18 cellular contexts compared by ENCODE assay signal in the genomic region with DNA sequence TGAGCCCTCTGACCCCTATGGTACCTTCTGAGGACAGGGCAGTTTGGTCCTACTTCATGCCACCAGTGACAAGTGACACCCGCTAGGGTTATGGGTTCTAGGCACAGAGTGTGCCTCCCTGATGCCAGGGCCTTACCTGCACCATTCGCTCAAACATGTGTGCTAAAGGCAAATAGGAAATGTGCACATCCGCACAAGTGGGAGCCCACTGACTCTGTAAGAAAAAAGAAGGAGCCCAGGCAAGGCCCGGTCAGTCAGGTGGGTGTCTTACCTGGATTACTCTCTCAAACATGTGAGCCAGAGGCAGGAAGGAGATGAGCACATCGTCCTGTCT. TPM values are rescaled to one million over a fixed set of nuclear protein-coding genes. Genes with fewer than 3 reads are reported as not detected.
A peak's percentile ranks its signal among the peaks of the same experiment; 100 is the strongest.
DNase-seq lines count a peak whose midpoint lies in the region; ATAC-seq and TF ChIP-seq lines count a peak whose summit lies in the region.
"Had no signal": no experiment of that assay in that cellular context is flagged by ENCODE, and none has a peak within 500 bp of the region (broad histone marks: within the 10 kb centered on the region; RNA-seq: fewer than 3 reads in every experiment).

No MANE protein-coding gene starts in this region.

- H3K9me1 ChIP-seq in IMR-90 (ENCODE audit: insufficient read depth, low read length), result no peaks in the 10 kb centered on the region

- H3K23ac ChIP-seq in IMR-90 (ENCODE audit: low read depth, low read length), result no peak overlapping the region

- H2BK15ac ChIP-seq in IMR-90 (ENCODE audit: low read depth, low read length), result no peak overlapping the region

- H2AK9ac ChIP-seq in IMR-90 (replicated peaks; ENCODE audit: low read depth, low read length, poor library complexity), result peak overlapping the region; percentile 37

- H3K4ac ChIP-seq in IMR-90 (ENCODE audit: low read depth, low read length), result no peak overlapping the region

- no peaks in the 10 kb centered on the region for H4K20me1 ChIP-seq in IMR-90 (ENCODE audit: insufficient read depth, low read length)

- H3K9me3 ChIP-seq in CD8-positive, alpha-beta T cell (ENCODE audit: low read length), result no peaks in the 10 kb centered on the region
- H3K9me3 ChIP-seq in IMR-90 (ENCODE audit: control insufficient read depth, insufficient read depth, low read length), result no peaks in the 10 kb centered on the region
- H3K9me3 ChIP-seq in testis, result no peaks in the 10 kb centered on the region

- H4K5ac ChIP-seq in IMR-90 (ENCODE audit: low read depth, low read length), result no peak overlapping the region

- dilution Hi-C loops in IMR-90 (cut with HindIII; ENCODE audit: low sequenced_read_pairs, unreplicated experiment), result no loop called here

- CTCF ChIA-PET in CD8-positive, alpha-beta T cell (lab: Charles Lee), result interaction anchor here (1.1 kb wide), 1 partner anchor 35 kb away, joined by 3 read pairs; no protein-coding TSS in a partner anchor
- CTCF ChIA-PET in IMR-90 (lab: Yijun Ruan, JAX), result no interaction called here

- H2AFZ ChIP-seq in IMR-90 (replicated peaks; ENCODE audit: low read length, poor library complexity), result no peak overlapping the region
- H2AFZ ChIP-seq: GM23248 had no signal

- H2BK120ac ChIP-seq in IMR-90 (ENCODE audit: low read depth, low read length), result no peak overlapping the region

- no peak overlapping the region for H4K91ac ChIP-seq in IMR-90 (ENCODE audit: insufficient read depth, low read depth, low read length)

- H3K4me1 ChIP-seq in CD8-positive, alpha-beta T cell (ENCODE audit: insufficient read depth, low read length), result peaks cover 47% of the 10 kb centered on the region
- H3K4me1 ChIP-seq in IMR-90 (ENCODE audit: control insufficient read depth, insufficient read depth, low read length) (no peaks in the 10 kb centered on the region), testis (no peaks in the 10 kb centered on the region)

- no peaks in the 10 kb centered on the region for H3K27me3 ChIP-seq in CD8-positive, alpha-beta T cell (ENCODE audit: insufficient read depth, low read length)
- H3K27me3 ChIP-seq in IMR-90 (ENCODE audit: control insufficient read depth, insufficient read depth, low read length), result peaks cover 3% of the 10 kb centered on the region
- H3K27me3 ChIP-seq in testis, result no peaks in the 10 kb centered on the region

- no peaks in the 10 kb centered on the region for H3K36me3 ChIP-seq in CD8-positive, alpha-beta T cell (ENCODE audit: insufficient read depth, low read length)
- H3K36me3 ChIP-seq in IMR-90 (ENCODE audit: control insufficient read depth, insufficient read depth, low read length) (no peaks in the 10 kb centered on the region), testis (ENCODE audit: low read depth, missing control alignments) (no peaks in the 10 kb centered on the region)

- no peak for ATAC-seq in CD8-positive, alpha-beta T cell
- ATAC-seq in IMR-90 (ENCODE audit: low read depth) (no peak), GM18907 (IDR thresholded peaks at IDR 0.05; ENCODE audit: unreplicated experiment) (no peak)
- ATAC-seq in natural killer cell treated with Interleukin-12 subunit alpha and Interleukin-12 subunit beta and Interleukin-15 and Interleukin-18, amount 100 ng/mL, for 72 hours, result no peak
- ATAC-seq: sciatic nerve had no signal

- POLR2A ChIA-PET in CD8-positive, alpha-beta T cell (lab: Charles Lee), result no interaction called here
- POLR2A ChIA-PET in IMR-90 (lab: Charles Lee; ENCODE audit: unreplicated experiment), result no interaction called here

- no peaks in the 10 kb centered on the region for H3K27me3 Mint-ChIP-seq in CD8-positive, alpha-beta T cell (ENCODE audit: low read depth)
- H3K27me3 Mint-ChIP-seq in activated naive CD8-positive, alpha-beta T cell, result no peaks in the 10 kb centered on the region
- H3K27me3 Mint-ChIP-seq in natural killer cell treated with Interleukin-12 subunit alpha and Interleukin-12 subunit beta and Interleukin-15 and Interleukin-18, amount 100 ng/mL, for 72 hours, result no peaks in the 10 kb centered on the region

- peak overlapping the region; percentile 49 for H3K27ac ChIP-seq in CD8-positive, alpha-beta T cell (ENCODE audit: low read depth, low read length)
- no peak overlapping the region for H3K27ac ChIP-seq in IMR-90 (ENCODE audit: insufficient read depth, low read length)
- H3K27ac ChIP-seq in testis, result no peak overlapping the region
- H3K27ac ChIP-seq: GM23248 had no signal

- TF ChIP-seq POLR2A in IMR-90 (IDR thresholded peaks at IDR 0.05; ENCODE audit: low read depth, low read length) (no peak), testis (IDR thresholded peaks at IDR 0.05) (no peak)

- no peak overlapping the region for H3K4me2 ChIP-seq in IMR-90 (ENCODE audit: low read depth, low read length)

- no peak overlapping the region for H4K8ac ChIP-seq in IMR-90 (ENCODE audit: low read depth in 2 of 2, low read length in 2 of 2)

- no peak overlapping the region for H2AK5ac ChIP-seq in IMR-90 (ENCODE audit: low read depth, low read length)

- no TSS peak for BruUV-seq in IMR-90 (replicated peaks; lab: Mats Ljungman, UMichigan)

- no peaks in the 10 kb centered on the region for H3K9me3 Mint-ChIP-seq in CD8-positive, alpha-beta T cell
- no peaks in the 10 kb centered on the region for H3K9me3 Mint-ChIP-seq in activated naive CD8-positive, alpha-beta T cell (ENCODE audit: low read depth)
- H3K9me3 Mint-ChIP-seq in natural killer cell treated with Interleukin-12 subunit alpha and Interleukin-12 subunit beta and Interleukin-15 and Interleukin-18, amount 100 ng/mL, for 72 hours, result no peaks in the 10 kb centered on the region
- H3K9me3 Mint-ChIP-seq: immature natural killer cell had no signal

- peaks cover 33% of the 10 kb centered on the region for H3K36me3 Mint-ChIP-seq in CD8-positive, alpha-beta T cell
- H3K36me3 Mint-ChIP-seq in activated naive CD8-positive, alpha-beta T cell, result peaks cover 7% of the 10 kb centered on the region
- H3K36me3 Mint-ChIP-seq in natural killer cell treated with Interleukin-12 subunit alpha and Interleukin-12 subunit beta and Interleukin-15 and Interleukin-18, amount 100 ng/mL, for 72 hours, result no peaks in the 10 kb centered on the region
- H3K36me3 Mint-ChIP-seq: IgD-negative memory B cell, immature natural killer cell had no signal

- H3K14ac ChIP-seq in IMR-90 (replicated peaks; ENCODE audit: low read depth, low read length), result no peak overlapping the region

- H2BK20ac ChIP-seq in IMR-90 (ENCODE audit: low read depth, low read length), result no peak overlapping the region

- peak overlapping the region; percentile 70 for H3K4me3 ChIP-seq in CD8-positive, alpha-beta T cell (ENCODE audit: low read depth, low read length)
- H3K4me3 ChIP-seq in IMR-90 (ENCODE audit: insufficient read depth, low read depth, low read length), result no peak overlapping the region
- no peak overlapping the region for H3K4me3 ChIP-seq in testis
- H3K4me3 ChIP-seq: GM23248 had no signal

- H2BK5ac ChIP-seq in IMR-90 (ENCODE audit: low read depth, low read length, poor library complexity, severe bottlenecking), result no peak overlapping the region

- 53% methylated on average over 3 of the region's 5 CpGs; no CpG with 5 or more reads in 1 of the 2 experiments for WGBS in IMR-90 (ENCODE audit: extremely low coverage in 2 of 2, insufficient read length in 1 of 2), 2 experiments
- 83% methylated on average over 5 of the region's 5 CpGs for WGBS in testis, 2 donors

- DNase-seq in CD8-positive, alpha-beta T cell, result peak in 3 of 7 experiments; percentile 11 to 74 (median 24)
- DNase-seq in IMR-90 (no peak), testis (no peak), DMS153 treated with DMSO at 0.1 percent for 48 hours (lab: John Stamatoyannopoulos, UW; ENCODE audit: unreplicated experiment) (no peak)
- DNase-seq in natural killer cell treated with Interleukin-12 subunit alpha and Interleukin-12 subunit beta and Interleukin-15 and Interleukin-18, amount 100 ng/mL, for 72 hours (ENCODE audit: low spot score), result no peak
- DNase-seq: anterior cingulate cortex; GM23248; NCI-H2107; NCI-H774; stimulated activated CD4-positive, alpha-beta T cell treated with anti-CD3 and anti-CD28 coated beads, Interleukin-4, amount 100 ng/mL, for 24 hours had no signal

- H3K4me3 Mint-ChIP-seq in CD8-positive, alpha-beta T cell, result peak overlapping the region; percentile 84
- peak overlapping the region; percentile 83 for H3K4me3 Mint-ChIP-seq in activated naive CD8-positive, alpha-beta T cell
- peak overlapping the region; percentile 70 for H3K4me3 Mint-ChIP-seq in natural killer cell treated with Interleukin-12 subunit alpha and Interleukin-12 subunit beta and Interleukin-15 and Interleukin-18, amount 100 ng/mL, for 72 hours

- in situ Hi-C loops in IMR-90 (cut with MboI; ENCODE audit: low sequenced_read_pairs), result no loop called here

- no peaks in the 10 kb centered on the region for H3K79me1 ChIP-seq in IMR-90 (ENCODE audit: low read depth in 1 of 2, low read length in 2 of 2)

- H3K56ac ChIP-seq in IMR-90 (ENCODE audit: extremely low read depth, insufficient read depth, low read length), result no peak overlapping the region

- TF ChIP-seq CTCF in CD8-positive, alpha-beta T cell (IDR thresholded peaks at IDR 0.05), result no peak
- TF ChIP-seq CTCF in IMR-90 (conservative IDR thresholded peaks at IDR 0.05; ENCODE audit: low read depth, low read length), result no peak
- TF ChIP-seq CTCF in testis (IDR thresholded peaks at IDR 0.05), result no peak

- peak overlapping the region; percentile 90 for H3K27ac Mint-ChIP-seq in CD8-positive, alpha-beta T cell
- H3K27ac Mint-ChIP-seq in activated naive CD8-positive, alpha-beta T cell, result peak overlapping the region; percentile 82
- peak overlapping the region; percentile 44 to 56 for H3K27ac Mint-ChIP-seq in natural killer cell treated with Interleukin-12 subunit alpha and Interleukin-12 subunit beta and Interleukin-15 and Interleukin-18, amount 100 ng/mL, for 72 hours
- H3K27ac Mint-ChIP-seq: IgD-negative memory B cell had no signal

- H3K18ac ChIP-seq in IMR-90 (ENCODE audit: low read depth, low read length), result no peak overlapping the region

- no peak overlapping the region for H3K9ac ChIP-seq in IMR-90 (ENCODE audit: low read depth, low read length)
- H3K9ac ChIP-seq: GM23248 had no signal

- intact Hi-C loops in CD8-positive, alpha-beta T cell (cut with DNase I, micrococcal nuclease), result loop anchor here in 1 of 2 experiments (2.0 kb wide), 2 partner anchors 32 to 178 kb away; partner anchors contain the start of gene FNIP1
- intact Hi-C loops in IMR-90 (cut with micrococcal nuclease), result no loop called here
- intact Hi-C loops in testis (cut with DNase I; ENCODE audit: low total_unique reads), result no loop called here

- no peak for TF ChIP-seq RAD21 in IMR-90 (IDR thresholded peaks at IDR 0.05; ENCODE audit: low read length)

- H3K4me1 Mint-ChIP-seq in CD8-positive, alpha-beta T cell (ENCODE audit: low read depth), result peaks cover 77% of the 10 kb centered on the region
- peaks cover 73% of the 10 kb centered on the region for H3K4me1 Mint-ChIP-seq in activated naive CD8-positive, alpha-beta T cell (ENCODE audit: low read depth)
- H3K4me1 Mint-ChIP-seq in natural killer cell treated with Interleukin-12 subunit alpha and Interleukin-12 subunit beta and Interleukin-15 and Interleukin-18, amount 100 ng/mL, for 72 hours (ENCODE audit: low read depth in 2 of 2), result peaks cover 6 to 9% of the 10 kb centered on the region in 2 donors

RNA-seq across cellular contexts. Expression of gene MEIKIN, which starts 29.1 kb away (rescaled TPM):
- not detected for total RNA-seq in CD8-positive, alpha-beta T cell
- total RNA-seq in IMR-90 (2012; rRNA removed), result not detected in 2 replicates
- polyA plus RNA-seq in IMR-90 (2012; rRNA removed), result not detected in 2 replicates
- polyA plus RNA-seq in IMR-90 (2012; cell fraction: cytosol; rRNA removed), result not detected in 2 replicates
- polyA plus RNA-seq in IMR-90 (2012; cell fraction: nucleus; rRNA removed; ENCODE audit: low replicate concordance), result not detected in 2 replicates
- not detected for total RNA-seq in natural killer cell treated with Interleukin-12 subunit alpha and Interleukin-12 subunit beta and Interleukin-15 and Interleukin-18, amount 100 ng/mL, for 72 hours
- 10 to 100 TPM; 15.1 to 27.0 TPM for total RNA-seq in testis
- polyA plus RNA-seq in testis (ENCODE audit: insufficient read depth, low read depth, low replicate concordance), result 13.6 TPM
- total RNA-seq: epithelial cell of proximal tubule; GM23248; sciatic nerve; T-helper 1 cell treated with Interleukin-12 subunit alpha and Interleukin-12 subunit beta and Interleukin-4 antibody, amounts not matched to agents 30 ng/mL and 1 ng/mL, for 36 hours had no signal
- polyA plus RNA-seq: BJ, GM23248, IgD-negative memory B cell had no signal

RNA-seq across cellular contexts. Expression of gene ACSL6, which starts 36.9 kb away (rescaled TPM):
- 10 to 100 TPM; 14.3 to 14.8 TPM for total RNA-seq in CD8-positive, alpha-beta T cell
- total RNA-seq in IMR-90 (2012; rRNA removed) (not detected in 2 replicates), testis (10 to 100 TPM; 38.5 to 44.9 TPM)
- polyA plus RNA-seq in IMR-90 (2012; rRNA removed) (not detected in 2 replicates), testis (ENCODE audit: insufficient read depth, low read depth, low replicate concordance) (98.7 TPM)
- polyA plus RNA-seq in IMR-90 (2012; cell fraction: cytosol; rRNA removed), result not detected in 2 replicates
- polyA plus RNA-seq in IMR-90 (2012; cell fraction: nucleus; rRNA removed; ENCODE audit: low replicate concordance), result not detected in 2 replicates
- 1 to 10 TPM in 1 of 2 donors, under 1 TPM in 1; 0.67 to 1.5 TPM for total RNA-seq in natural killer cell treated with Interleukin-12 subunit alpha and Interleukin-12 subunit beta and Interleukin-15 and Interleukin-18, amount 100 ng/mL, for 72 hours
- polyA plus RNA-seq: BJ, GM23248 had no signal

Comparison
In these comparisons a context has a peak if more than half of its experiments do, and no peak if none do; other contexts are left out.
1. RNA of gene MEIKIN, which starts 29.1 kb away (total RNA-seq): 15.1 to 27.0 TPM in testis; not detected in CD8-positive, alpha-beta T cell, not detected in IMR-90 and not detected in natural killer cell treated with Interleukin-12 subunit alpha and Interleukin-12 subunit beta and Interleukin-15 and Interleukin-18, amount 100 ng/mL, for 72 hours; every median in the first group is over 10 times any median in the second.
2. RNA of gene ACSL6, which starts 36.9 kb away (total RNA-seq): 38.5 to 44.9 TPM in testis and 14.3 to 14.8 TPM in CD8-positive, alpha-beta T cell; 0.67 to 1.5 TPM in natural killer cell treated with Interleukin-12 subunit alpha and Interleukin-12 subunit beta and Interleukin-15 and Interleukin-18, amount 100 ng/mL, for 72 hours and not detected in IMR-90; every median in the first group is over 4 times any median in the second.
3. Peak in every context shown above with its lines, with median percentiles within 50 percentile points of each other: H3K27ac Mint-ChIP-seq and H3K4me3 Mint-ChIP-seq.